ENCODE assay signal across 2 cellular contexts in the genomic region with DNA sequence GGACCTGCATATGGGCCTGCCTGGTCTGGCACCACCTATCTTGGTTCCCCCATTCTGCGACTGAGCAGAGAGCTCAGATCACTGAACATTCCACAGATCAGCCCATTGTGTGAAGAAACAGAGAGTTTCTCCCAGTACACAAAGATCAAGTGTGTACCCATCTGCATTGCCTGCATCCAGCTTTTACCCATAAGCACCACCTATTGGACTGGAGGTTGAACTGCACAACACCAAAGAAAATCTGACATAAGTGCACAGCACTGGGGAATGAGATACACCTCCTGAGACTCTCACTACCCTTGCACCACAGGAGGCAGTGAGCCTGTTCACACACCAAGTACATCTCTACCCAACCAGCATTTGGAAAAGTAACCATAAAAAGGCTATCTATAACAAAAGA.
TF ChIP-seq lines count a peak whose summit lies in the region.

No MANE protein-coding gene starts in this region.

TF ChIP-seq in HepG2, 621 proteins besides CTCF, POLR2A, EP300 and RAD21 (continues in another document):
- TF ChIP-seq ZNF747 (CRISPR knock-in tag; IDR thresholded peaks at IDR 0.05; ENCODE audit: borderline replicate concordance) (no peak), RARA (CRISPR knock-in tag; IDR thresholded peaks at IDR 0.05) (no peak), ZNF546 (CRISPR knock-in tag; conservative IDR thresholded peaks at IDR 0.05) (no peak), ZMYM4 (CRISPR knock-in tag; IDR thresholded peaks at IDR 0.05) (peak; percentile 79), HDAC6 (IDR thresholded peaks at IDR 0.05; ENCODE audit: low read depth, low read length) (no peak), CBX1 (IDR thresholded peaks at IDR 0.05; ENCODE audit: low read depth) (peak; percentile 43), SMC3 (IDR thresholded peaks at IDR 0.05; ENCODE audit: low read length) (peak; percentile 33; the same call in 1 of the 2 replicates), ZKSCAN8 (CRISPR knock-in tag; IDR thresholded peaks at IDR 0.05; ENCODE audit: borderline replicate concordance) (no peak), ZNF615 (CRISPR knock-in tag; IDR thresholded peaks at IDR 0.05; ENCODE audit: borderline replicate concordance) (no peak)
- TF ChIP-seq, protein P1, sequence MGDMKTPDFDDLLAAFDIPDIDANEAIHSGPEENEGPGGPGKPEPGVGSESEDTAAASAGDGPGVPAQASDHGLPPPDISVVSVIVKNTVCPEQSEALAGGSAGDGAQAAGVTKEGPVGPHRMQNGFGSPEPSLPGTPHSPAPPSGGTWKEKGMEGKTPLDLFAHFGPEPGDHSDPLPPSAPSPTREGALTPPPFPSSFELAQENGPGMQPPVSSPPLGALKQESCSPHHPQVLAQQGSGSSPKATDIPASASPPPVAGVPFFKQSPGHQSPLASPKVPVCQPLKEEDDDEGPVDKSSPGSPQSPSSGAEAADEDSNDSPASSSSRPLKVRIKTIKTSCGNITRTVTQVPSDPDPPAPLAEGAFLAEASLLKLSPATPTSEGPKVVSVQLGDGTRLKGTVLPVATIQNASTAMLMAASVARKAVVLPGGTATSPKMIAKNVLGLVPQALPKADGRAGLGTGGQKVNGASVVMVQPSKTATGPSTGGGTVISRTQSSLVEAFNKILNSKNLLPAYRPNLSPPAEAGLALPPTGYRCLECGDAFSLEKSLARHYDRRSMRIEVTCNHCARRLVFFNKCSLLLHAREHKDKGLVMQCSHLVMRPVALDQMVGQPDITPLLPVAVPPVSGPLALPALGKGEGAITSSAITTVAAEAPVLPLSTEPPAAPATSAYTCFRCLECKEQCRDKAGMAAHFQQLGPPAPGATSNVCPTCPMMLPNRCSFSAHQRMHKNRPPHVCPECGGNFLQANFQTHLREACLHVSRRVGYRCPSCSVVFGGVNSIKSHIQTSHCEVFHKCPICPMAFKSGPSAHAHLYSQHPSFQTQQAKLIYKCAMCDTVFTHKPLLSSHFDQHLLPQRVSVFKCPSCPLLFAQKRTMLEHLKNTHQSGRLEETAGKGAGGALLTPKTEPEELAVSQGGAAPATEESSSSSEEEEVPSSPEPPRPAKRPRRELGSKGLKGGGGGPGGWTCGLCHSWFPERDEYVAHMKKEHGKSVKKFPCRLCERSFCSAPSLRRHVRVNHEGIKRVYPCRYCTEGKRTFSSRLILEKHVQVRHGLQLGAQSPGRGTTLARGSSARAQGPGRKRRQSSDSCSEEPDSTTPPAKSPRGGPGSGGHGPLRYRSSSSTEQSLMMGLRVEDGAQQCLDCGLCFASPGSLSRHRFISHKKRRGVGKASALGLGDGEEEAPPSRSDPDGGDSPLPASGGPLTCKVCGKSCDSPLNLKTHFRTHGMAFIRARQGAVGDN (CRISPR knock-in tag; IDR thresholded peaks at IDR 0.05), result no peak
- TF ChIP-seq, protein P2, sequence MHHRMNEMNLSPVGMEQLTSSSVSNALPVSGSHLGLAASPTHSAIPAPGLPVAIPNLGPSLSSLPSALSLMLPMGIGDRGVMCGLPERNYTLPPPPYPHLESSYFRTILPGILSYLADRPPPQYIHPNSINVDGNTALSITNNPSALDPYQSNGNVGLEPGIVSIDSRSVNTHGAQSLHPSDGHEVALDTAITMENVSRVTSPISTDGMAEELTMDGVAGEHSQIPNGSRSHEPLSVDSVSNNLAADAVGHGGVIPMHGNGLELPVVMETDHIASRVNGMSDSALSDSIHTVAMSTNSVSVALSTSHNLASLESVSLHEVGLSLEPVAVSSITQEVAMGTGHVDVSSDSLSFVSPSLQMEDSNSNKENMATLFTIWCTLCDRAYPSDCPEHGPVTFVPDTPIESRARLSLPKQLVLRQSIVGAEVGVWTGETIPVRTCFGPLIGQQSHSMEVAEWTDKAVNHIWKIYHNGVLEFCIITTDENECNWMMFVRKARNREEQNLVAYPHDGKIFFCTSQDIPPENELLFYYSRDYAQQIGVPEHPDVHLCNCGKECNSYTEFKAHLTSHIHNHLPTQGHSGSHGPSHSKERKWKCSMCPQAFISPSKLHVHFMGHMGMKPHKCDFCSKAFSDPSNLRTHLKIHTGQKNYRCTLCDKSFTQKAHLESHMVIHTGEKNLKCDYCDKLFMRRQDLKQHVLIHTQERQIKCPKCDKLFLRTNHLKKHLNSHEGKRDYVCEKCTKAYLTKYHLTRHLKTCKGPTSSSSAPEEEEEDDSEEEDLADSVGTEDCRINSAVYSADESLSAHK (CRISPR knock-in tag; IDR thresholded peaks at IDR 0.05; ENCODE audit: borderline replicate concordance), result no peak
- TF ChIP-seq, protein P3, sequence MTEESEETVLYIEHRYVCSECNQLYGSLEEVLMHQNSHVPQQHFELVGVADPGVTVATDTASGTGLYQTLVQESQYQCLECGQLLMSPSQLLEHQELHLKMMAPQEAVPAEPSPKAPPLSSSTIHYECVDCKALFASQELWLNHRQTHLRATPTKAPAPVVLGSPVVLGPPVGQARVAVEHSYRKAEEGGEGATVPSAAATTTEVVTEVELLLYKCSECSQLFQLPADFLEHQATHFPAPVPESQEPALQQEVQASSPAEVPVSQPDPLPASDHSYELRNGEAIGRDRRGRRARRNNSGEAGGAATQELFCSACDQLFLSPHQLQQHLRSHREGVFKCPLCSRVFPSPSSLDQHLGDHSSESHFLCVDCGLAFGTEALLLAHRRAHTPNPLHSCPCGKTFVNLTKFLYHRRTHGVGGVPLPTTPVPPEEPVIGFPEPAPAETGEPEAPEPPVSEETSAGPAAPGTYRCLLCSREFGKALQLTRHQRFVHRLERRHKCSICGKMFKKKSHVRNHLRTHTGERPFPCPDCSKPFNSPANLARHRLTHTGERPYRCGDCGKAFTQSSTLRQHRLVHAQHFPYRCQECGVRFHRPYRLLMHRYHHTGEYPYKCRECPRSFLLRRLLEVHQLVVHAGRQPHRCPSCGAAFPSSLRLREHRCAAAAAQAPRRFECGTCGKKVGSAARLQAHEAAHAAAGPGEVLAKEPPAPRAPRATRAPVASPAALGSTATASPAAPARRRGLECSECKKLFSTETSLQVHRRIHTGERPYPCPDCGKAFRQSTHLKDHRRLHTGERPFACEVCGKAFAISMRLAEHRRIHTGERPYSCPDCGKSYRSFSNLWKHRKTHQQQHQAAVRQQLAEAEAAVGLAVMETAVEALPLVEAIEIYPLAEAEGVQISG (CRISPR knock-in tag; IDR thresholded peaks at IDR 0.05), result peak; percentile 98

TF ChIP-seq in GM12878, 131 proteins besides CTCF, POLR2A, EP300 and RAD21:
- TF ChIP-seq PML (IDR thresholded peaks at IDR 0.05; ENCODE audit: low read length) (no peak), NFIC (IDR thresholded peaks at IDR 0.05; ENCODE audit: low read depth, low read length) (no peak)
- TF ChIP-seq, protein P4, sequence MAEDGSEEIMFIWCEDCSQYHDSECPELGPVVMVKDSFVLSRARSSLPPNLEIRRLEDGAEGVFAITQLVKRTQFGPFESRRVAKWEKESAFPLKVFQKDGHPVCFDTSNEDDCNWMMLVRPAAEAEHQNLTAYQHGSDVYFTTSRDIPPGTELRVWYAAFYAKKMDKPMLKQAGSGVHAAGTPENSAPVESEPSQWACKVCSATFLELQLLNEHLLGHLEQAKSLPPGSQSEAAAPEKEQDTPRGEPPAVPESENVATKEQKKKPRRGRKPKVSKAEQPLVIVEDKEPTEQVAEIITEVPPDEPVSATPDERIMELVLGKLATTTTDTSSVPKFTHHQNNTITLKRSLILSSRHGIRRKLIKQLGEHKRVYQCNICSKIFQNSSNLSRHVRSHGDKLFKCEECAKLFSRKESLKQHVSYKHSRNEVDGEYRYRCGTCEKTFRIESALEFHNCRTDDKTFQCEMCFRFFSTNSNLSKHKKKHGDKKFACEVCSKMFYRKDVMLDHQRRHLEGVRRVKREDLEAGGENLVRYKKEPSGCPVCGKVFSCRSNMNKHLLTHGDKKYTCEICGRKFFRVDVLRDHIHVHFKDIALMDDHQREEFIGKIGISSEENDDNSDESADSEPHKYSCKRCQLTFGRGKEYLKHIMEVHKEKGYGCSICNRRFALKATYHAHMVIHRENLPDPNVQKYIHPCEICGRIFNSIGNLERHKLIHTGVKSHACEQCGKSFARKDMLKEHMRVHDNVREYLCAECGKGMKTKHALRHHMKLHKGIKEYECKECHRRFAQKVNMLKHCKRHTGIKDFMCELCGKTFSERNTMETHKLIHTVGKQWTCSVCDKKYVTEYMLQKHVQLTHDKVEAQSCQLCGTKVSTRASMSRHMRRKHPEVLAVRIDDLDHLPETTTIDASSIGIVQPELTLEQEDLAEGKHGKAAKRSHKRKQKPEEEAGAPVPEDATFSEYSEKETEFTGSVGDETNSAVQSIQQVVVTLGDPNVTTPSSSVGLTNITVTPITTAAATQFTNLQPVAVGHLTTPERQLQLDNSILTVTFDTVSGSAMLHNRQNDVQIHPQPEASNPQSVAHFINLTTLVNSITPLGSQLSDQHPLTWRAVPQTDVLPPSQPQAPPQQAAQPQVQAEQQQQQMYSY (CRISPR knock-in tag; IDR thresholded peaks at IDR 0.05), result no peak
